9 cellular contexts compared by ENCODE assay signal in genomic region chr14:99601301-99601945, GRCh38. TPM values are rescaled to one million over a fixed set of nuclear protein-coding genes. Genes with fewer than 3 reads are reported as not detected.
DNase-seq lines count a peak whose midpoint lies in the region; ATAC-seq and TF ChIP-seq lines count a peak whose summit lies in the region.
"Had no signal": no experiment of that assay in that cellular context is flagged by ENCODE, and none has a peak within 500 bp of the region (broad histone marks: within the 10 kb centered on the region; RNA-seq: fewer than 3 reads in every experiment).

No MANE protein-coding gene starts in this region.

- peak overlapping the region; percentile 91 for H3K4me2 ChIP-seq in BLaER1

- ATAC-seq in GM19397 (IDR thresholded peaks at IDR 0.05; ENCODE audit: unreplicated experiment) = no peak

- peak overlapping the region; percentile 82 for H3K4me3 ChIP-seq in BLaER1
- H3K4me3 ChIP-seq in endodermal cell (ENCODE audit: low read length) = peak overlapping the region; percentile 92

- H3K36me3 Mint-ChIP-seq in endodermal cell (ENCODE audit: low read depth) (no peaks in the 10 kb centered on the region), neural crest cell (ENCODE audit: low read depth) (no peaks in the 10 kb centered on the region)

- peaks cover 47% of the 10 kb centered on the region for H4K20me1 ChIP-seq in BLaER1

- H3K27me3 ChIP-seq in BLaER1 = no peaks in the 10 kb centered on the region
- H3K27me3 ChIP-seq in endodermal cell (ENCODE audit: control insufficient read depth, insufficient read depth, low read length, poor library complexity, severe bottlenecking) = peaks cover 12% of the 10 kb centered on the region

- WGBS in endodermal cell (ENCODE audit: insufficient coverage in 1 of 2, insufficient read length in 1 of 2), 2 experiments = 63 to 64% methylated on average over 6 to 8 of the region's 9 CpGs

- H3K9ac ChIP-seq in BLaER1 (peak overlapping the region; percentile 16; the same call in 1 of the 2 replicates), endodermal cell (ENCODE audit: extremely low read depth, low read length, poor library complexity, severe bottlenecking) (no peak overlapping the region)

- H3K9me3 ChIP-seq in BLaER1 (no peaks in the 10 kb centered on the region), endodermal cell (ENCODE audit: control insufficient read depth, low read length) (no peaks in the 10 kb centered on the region)

- TF ChIP-seq CTCF in endodermal cell (conservative IDR thresholded peaks at IDR 0.05) (no peak), neural crest cell (conservative IDR thresholded peaks at IDR 0.05) (no peak)

- peaks cover 83% of the 10 kb centered on the region for H3K4me1 ChIP-seq in BLaER1
- peaks cover 45% of the 10 kb centered on the region for H3K4me1 ChIP-seq in endodermal cell (ENCODE audit: control insufficient read depth, insufficient read depth, low read length)

- H3K9me3 Mint-ChIP-seq in endodermal cell (no peaks in the 10 kb centered on the region), neural crest cell (no peaks in the 10 kb centered on the region)

- DNase-seq in NCI-H2107 (lab: John Stamatoyannopoulos, UW) = peak; percentile 42
- DNase-seq in endodermal cell = no peak
- no peak for DNase-seq in neural crest cell (ENCODE audit: low read depth, low spot score)
- no peak for DNase-seq in NCI-H345 treated with DMSO at 0.1 percent for 48 hours (lab: John Stamatoyannopoulos, UW; ENCODE audit: unreplicated experiment)
- DNase-seq in stimulated activated CD4-positive, alpha-beta T cell treated with anti-CD3 and anti-CD28 coated beads, Interleukin-4, amount 100 ng/mL, for 24 hours = no peak
- DNase-seq in activated CD4-positive, alpha-beta T cell treated with anti-CD3 and anti-CD28 coated beads for 4 hours = no peak
- DNase-seq: activated CD8-positive, alpha-beta memory T cell treated with anti-CD3 and anti-CD28 coated beads, Interleukin-2, amount 50 U/mL, for 4 hours had no signal

- H3K36me3 ChIP-seq in BLaER1 (no peaks in the 10 kb centered on the region), endodermal cell (ENCODE audit: control insufficient read depth, insufficient read depth, low read length) (no peaks in the 10 kb centered on the region)

- peaks cover 54% of the 10 kb centered on the region for H3K4me1 Mint-ChIP-seq in endodermal cell
- peaks cover 52% of the 10 kb centered on the region for H3K4me1 Mint-ChIP-seq in neural crest cell

- H3K27me3 Mint-ChIP-seq in endodermal cell (ENCODE audit: insufficient read depth) (peaks cover 17% of the 10 kb centered on the region), neural crest cell (ENCODE audit: low read depth) (peaks cover 58% of the 10 kb centered on the region)

- peak overlapping the region; percentile 78; the same call in 1 of the 2 replicates for H3K27ac ChIP-seq in BLaER1
- H3K27ac ChIP-seq in endodermal cell (ENCODE audit: low read depth, low read length) = no peak overlapping the region

- H3K27ac Mint-ChIP-seq in endodermal cell (no peak overlapping the region), neural crest cell (ENCODE audit: unreplicated experiment) (no peak overlapping the region)

- peak overlapping the region; percentile 63 for H3K4me3 Mint-ChIP-seq in endodermal cell
- H3K4me3 Mint-ChIP-seq in neural crest cell = peak overlapping the region; percentile 83

RNA-seq across cellular contexts. Expression of gene CCDC85C, which starts 2.6 kb away (rescaled TPM):
- total RNA-seq in endodermal cell (10 to 100 TPM; 32.8 to 45.8 TPM), neural crest cell (31.4 and 32.3 TPM in 2 replicates)
- polyA plus RNA-seq in endodermal cell (2013, experiment 1 of 2) = 63.0 TPM
- 64.5 TPM for polyA plus RNA-seq in endodermal cell (2013, experiment 2 of 2)

RNA-seq across cellular contexts. Expression of gene HHIPL1, which starts 43.5 kb away (rescaled TPM):
- 1 to 10 TPM; 3.0 to 3.4 TPM for total RNA-seq in endodermal cell
- 1.8 TPM for polyA plus RNA-seq in endodermal cell (2013, experiment 1 of 2)
- 2.3 TPM for polyA plus RNA-seq in endodermal cell (2013, experiment 2 of 2)
- total RNA-seq in neural crest cell = 2.3 and 2.5 TPM in 2 replicates
